In genomic region chrX:31988975-31989374, GRCh38 we compare ENCODE assay signal across 24 cellular contexts.
"Had no signal": no experiment of that assay in that cellular context is flagged by ENCODE, and none has a peak within 500 bp of the region (broad histone marks: within the 10 kb centered on the region; RNA-seq: fewer than 3 reads in every experiment).

No MANE protein-coding gene starts in this region.

- FAIRE-seq: pancreas had no signal

- H3K27me3 ChIP-seq: esophagus squamous epithelium, gastroesophageal sphincter, left lung, suprapubic skin, thyroid gland, uterus had no signal

- H3K27me3 Mint-ChIP-seq: memory B cell; natural killer cell treated with Interleukin-12 subunit alpha and Interleukin-12 subunit beta and Interleukin-15 and Interleukin-18, amount 100 ng/mL, for 72 hours; progenitor cell of endocrine pancreas; type B pancreatic cell had no signal

- H3K4me3 ChIP-seq: esophagus squamous epithelium, gastroesophageal sphincter, left lung, lower lobe of right lung, pancreas, suprapubic skin, thyroid gland, uterus had no signal

- H3K9me3 ChIP-seq: esophagus squamous epithelium, gastroesophageal sphincter, left lung, lower lobe of right lung, suprapubic skin, thyroid gland, uterus had no signal

- H3K36me3 Mint-ChIP-seq: memory B cell; stimulated activated effector memory CD8-positive, alpha-beta T cell treated with anti-CD3 and anti-CD28 coated beads, Interleukin-12 subunit alpha, Interleukin-12 subunit beta, amount 100 ng/mL, for 72 hours; type B pancreatic cell had no signal

- DNase-seq: effector memory CD4-positive, alpha-beta T cell; esophagus squamous epithelium; foreskin fibroblast; glutamatergic neuron; islet precursor cell; left lung; lower lobe of right lung; midbrain; occipital lobe; pancreas; right cardiac atrium; stimulated activated CD4-positive, alpha-beta T cell treated with anti-CD3 and anti-CD28 coated beads, Interleukin-4, amount 100 ng/mL, for 1 hour; stimulated activated CD8-positive, alpha-beta memory T cell treated with anti-CD3 and anti-CD28 coated beads, Interleukin-4, amount 100 ng/mL, for 48 hours; stimulated activated naive CD8-positive, alpha-beta T cell treated with anti-CD3 and anti-CD28 coated beads, Interleukin-15, Interleukin-2, amounts not matched to agents 100 U/mL and 50 U/mL, for 24 hours; thyroid gland; uterus had no signal

- H3K4me3 Mint-ChIP-seq: memory B cell; natural killer cell treated with Interleukin-12 subunit alpha and Interleukin-12 subunit beta and Interleukin-15 and Interleukin-18, amount 100 ng/mL, for 72 hours; stimulated activated effector memory CD8-positive, alpha-beta T cell treated with anti-CD3 and anti-CD28 coated beads, Interleukin-12 subunit alpha, Interleukin-12 subunit beta, amount 100 ng/mL, for 72 hours; type B pancreatic cell had no signal

- H3K36me3 ChIP-seq: esophagus squamous epithelium, gastroesophageal sphincter, left lung, lower lobe of right lung, pancreas, suprapubic skin, thyroid gland, uterus had no signal

- H3K4me1 Mint-ChIP-seq: memory B cell; stimulated activated effector memory CD8-positive, alpha-beta T cell treated with anti-CD3 and anti-CD28 coated beads, Interleukin-12 subunit alpha, Interleukin-12 subunit beta, amount 100 ng/mL, for 72 hours had no signal

- H3K27ac ChIP-seq: epithelial cell of prostate, esophagus squamous epithelium, gastroesophageal sphincter, left lung, lower lobe of right lung, pancreas, suprapubic skin, thyroid gland, uterus had no signal

- ATAC-seq: gastroesophageal sphincter; left lung; lower lobe of right lung; natural killer cell treated with Interleukin-12 subunit alpha and Interleukin-12 subunit beta and Interleukin-15 and Interleukin-18, amount 100 ng/mL, for 72 hours; pancreas; right cardiac atrium; stimulated activated effector memory CD8-positive, alpha-beta T cell treated with anti-CD3 and anti-CD28 coated beads, Interleukin-12 subunit alpha, Interleukin-12 subunit beta, amount 100 ng/mL, for 72 hours; stimulated activated naive CD8-positive, alpha-beta T cell treated with anti-CD3 and anti-CD28 coated beads, Interleukin-15, Interleukin-2, amounts not matched to agents 100 U/mL and 50 U/mL, for 24 hours had no signal

- H3K4me1 ChIP-seq: esophagus squamous epithelium, gastroesophageal sphincter, left lung, lower lobe of right lung, pancreas, suprapubic skin, thyroid gland, uterus had no signal

- H3K27ac Mint-ChIP-seq: memory B cell; natural killer cell treated with Interleukin-12 subunit alpha and Interleukin-12 subunit beta and Interleukin-15 and Interleukin-18, amount 100 ng/mL, for 72 hours; progenitor cell of endocrine pancreas; stimulated activated effector memory CD8-positive, alpha-beta T cell treated with anti-CD3 and anti-CD28 coated beads, Interleukin-12 subunit alpha, Interleukin-12 subunit beta, amount 100 ng/mL, for 72 hours; type B pancreatic cell had no signal
